ENCODE assay signal across 21 cellular contexts in the genomic region with DNA sequence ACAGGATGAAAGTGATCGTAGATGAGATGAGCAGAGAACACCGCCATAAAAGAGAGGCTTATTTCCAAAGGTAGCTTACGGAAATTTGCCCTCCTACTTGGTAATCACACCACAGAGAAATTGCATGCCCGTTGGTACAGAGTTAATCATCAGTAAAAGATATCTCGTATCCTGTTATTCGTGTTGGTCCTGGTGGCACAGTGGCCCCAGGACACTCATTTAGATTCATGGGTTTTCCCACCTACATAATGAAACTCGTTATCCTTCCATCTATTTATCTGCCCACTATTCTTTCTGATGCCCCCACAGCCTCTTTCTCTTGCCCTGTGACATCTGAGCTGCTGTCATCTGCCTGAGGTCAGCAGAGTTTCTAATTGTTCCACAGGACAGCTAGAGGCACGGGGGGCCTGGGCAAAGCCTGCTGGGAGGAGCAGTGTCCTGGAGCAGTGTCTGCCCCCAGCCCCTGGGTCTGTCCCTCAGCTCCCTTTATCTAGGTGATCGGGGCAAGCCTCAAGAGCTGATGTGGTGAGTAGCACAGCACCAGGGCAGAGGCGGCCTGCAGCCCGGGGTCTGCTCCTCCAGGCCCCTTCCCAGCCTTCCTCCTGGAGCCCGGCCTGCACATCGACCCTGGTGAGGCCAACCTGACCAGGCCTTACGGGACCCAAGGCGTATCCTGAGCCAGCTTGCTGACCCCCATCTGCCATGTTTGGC. TPM values are rescaled to one million over a fixed set of nuclear protein-coding genes. Genes with fewer than 3 reads are reported as not detected.
A peak's percentile ranks its signal among the peaks of the same experiment; 100 is the strongest.
DNase-seq lines count a peak whose midpoint lies in the region; ATAC-seq and TF ChIP-seq lines count a peak whose summit lies in the region.
"Had no signal": no experiment of that assay in that cellular context is flagged by ENCODE, and none has a peak within 500 bp of the region (broad histone marks: within the 10 kb centered on the region; RNA-seq: fewer than 3 reads in every experiment).

No MANE protein-coding gene starts in this region.

- H3K27me3 ChIP-seq in endodermal cell (ENCODE audit: control insufficient read depth, insufficient read depth, low read length, poor library complexity, severe bottlenecking) (no peaks in the 10 kb centered on the region), psoas muscle (ENCODE audit: insufficient read depth in 3 of 3, low read length in 2 of 3) (no peaks in the 10 kb centered on the region)
- H3K27me3 ChIP-seq: heart right ventricle had no signal

- no peaks in the 10 kb centered on the region for H3K27me3 Mint-ChIP-seq in stimulated activated naive CD8-positive, alpha-beta T cell treated with anti-CD3 and anti-CD28 coated beads, Interleukin-15, amount 100 ng/mL, for 72 hours
- no peaks in the 10 kb centered on the region for H3K27me3 Mint-ChIP-seq in activated CD4-positive, alpha-beta memory T cell treated with anti-CD3 and anti-CD28 coated beads for 36 hours
- no peaks in the 10 kb centered on the region for H3K27me3 Mint-ChIP-seq in endodermal cell (ENCODE audit: insufficient read depth)
- no peaks in the 10 kb centered on the region for H3K27me3 Mint-ChIP-seq in stimulated activated naive CD8-positive, alpha-beta T cell treated with anti-CD3 and anti-CD28 coated beads, Interleukin-15, Interleukin-2, amounts not matched to agents 100 ng/mL and 50 ng/mL, for 24 hours

- DNase-seq in stimulated activated naive CD8-positive, alpha-beta T cell treated with anti-CD3 and anti-CD28 coated beads, Interleukin-15, Interleukin-2, amounts not matched to agents 100 U/mL and 50 U/mL, for 24 hours = no peak
- no peak for DNase-seq in stimulated activated naive CD8-positive, alpha-beta T cell treated with anti-CD3 and anti-CD28 coated beads, Interleukin-15, amount 100 ng/mL, for 72 hours
- no peak for DNase-seq in activated CD4-positive, alpha-beta memory T cell treated with anti-CD3 and anti-CD28 coated beads for 36 hours
- DNase-seq in endodermal cell (no peak), GM19240 (ENCODE audit: insufficient read length, low spot score) (no peak), psoas muscle (no peak)
- DNase-seq: activated CD4-positive, alpha-beta T cell treated with anti-CD3 and anti-CD28 coated beads for 1 hour; amygdala; DMS153; GF-D8; heart right ventricle; Kasumi-1; left ventricle myocardium superior; NCI-H1092; NCI-H1930; NCI-H226; NCI-H82; Right ventricle myocardium superior had no signal

- WGBS in endodermal cell (ENCODE audit: insufficient coverage in 1 of 2, insufficient read length in 1 of 2), 2 experiments = 92% methylated on average over 7 to 15 of the region's 15 CpGs
- WGBS in psoas muscle, 3 donors = 93 to 96% (median 96%) methylated on average over 15 of the region's 15 CpGs

- CTCF ChIA-PET in activated CD4-positive, alpha-beta memory T cell treated with anti-CD3 and anti-CD28 coated beads for 36 hours (lab: Charles Lee) = interaction anchor here (0.6 to 3.2 kb wide), 6 partner anchors 9 to 278 kb away, joined by 3 to 21 read pairs (median 3); a partner anchor contains a TSS

- no peaks in the 10 kb centered on the region for H3K9me3 Mint-ChIP-seq in stimulated activated naive CD8-positive, alpha-beta T cell treated with anti-CD3 and anti-CD28 coated beads, Interleukin-15, amount 100 ng/mL, for 72 hours
- H3K9me3 Mint-ChIP-seq in activated CD4-positive, alpha-beta memory T cell treated with anti-CD3 and anti-CD28 coated beads for 36 hours = no peaks in the 10 kb centered on the region
- H3K9me3 Mint-ChIP-seq in endodermal cell = no peaks in the 10 kb centered on the region
- no peaks in the 10 kb centered on the region for H3K9me3 Mint-ChIP-seq in stimulated activated naive CD8-positive, alpha-beta T cell treated with anti-CD3 and anti-CD28 coated beads, Interleukin-15, Interleukin-2, amounts not matched to agents 100 ng/mL and 50 ng/mL, for 24 hours

- H3K27ac Mint-ChIP-seq in stimulated activated naive CD8-positive, alpha-beta T cell treated with anti-CD3 and anti-CD28 coated beads, Interleukin-15, amount 100 ng/mL, for 72 hours = no peak overlapping the region
- peak overlapping the region; percentile 77 for H3K27ac Mint-ChIP-seq in activated CD4-positive, alpha-beta memory T cell treated with anti-CD3 and anti-CD28 coated beads for 36 hours
- no peak overlapping the region for H3K27ac Mint-ChIP-seq in endodermal cell
- peak overlapping the region; percentile 38 for H3K27ac Mint-ChIP-seq in stimulated activated naive CD8-positive, alpha-beta T cell treated with anti-CD3 and anti-CD28 coated beads, Interleukin-15, Interleukin-2, amounts not matched to agents 100 ng/mL and 50 ng/mL, for 24 hours

- H3K36me3 Mint-ChIP-seq in activated CD4-positive, alpha-beta memory T cell treated with anti-CD3 and anti-CD28 coated beads for 36 hours = peaks cover 3% of the 10 kb centered on the region
- peaks cover 5% of the 10 kb centered on the region for H3K36me3 Mint-ChIP-seq in endodermal cell (ENCODE audit: low read depth)
- H3K36me3 Mint-ChIP-seq in stimulated activated naive CD8-positive, alpha-beta T cell treated with anti-CD3 and anti-CD28 coated beads, Interleukin-15, Interleukin-2, amounts not matched to agents 100 ng/mL and 50 ng/mL, for 24 hours (ENCODE audit: low read depth) = peaks cover 6% of the 10 kb centered on the region

- H3K4me3 Mint-ChIP-seq in stimulated activated naive CD8-positive, alpha-beta T cell treated with anti-CD3 and anti-CD28 coated beads, Interleukin-15, amount 100 ng/mL, for 72 hours = no peak overlapping the region
- H3K4me3 Mint-ChIP-seq in activated CD4-positive, alpha-beta memory T cell treated with anti-CD3 and anti-CD28 coated beads for 36 hours = no peak overlapping the region
- H3K4me3 Mint-ChIP-seq in endodermal cell = no peak overlapping the region
- H3K4me3 Mint-ChIP-seq in stimulated activated naive CD8-positive, alpha-beta T cell treated with anti-CD3 and anti-CD28 coated beads, Interleukin-15, Interleukin-2, amounts not matched to agents 100 ng/mL and 50 ng/mL, for 24 hours = no peak overlapping the region

- H3K9ac ChIP-seq in endodermal cell (ENCODE audit: extremely low read depth, low read length, poor library complexity, severe bottlenecking) = no peak overlapping the region

- ATAC-seq in stimulated activated naive CD8-positive, alpha-beta T cell treated with anti-CD3 and anti-CD28 coated beads, Interleukin-15, Interleukin-2, amounts not matched to agents 100 U/mL and 50 U/mL, for 24 hours = peak; percentile 28
- ATAC-seq in stimulated activated naive CD8-positive, alpha-beta T cell treated with anti-CD3 and anti-CD28 coated beads, Interleukin-15, amount 100 ng/mL, for 72 hours = no peak
- ATAC-seq in GM19351 (IDR thresholded peaks at IDR 0.05; ENCODE audit: unreplicated experiment) = no peak
- ATAC-seq in psoas muscle = no peak

- H3K36me3 ChIP-seq in endodermal cell (ENCODE audit: control insufficient read depth, insufficient read depth, low read length) (peaks cover 4% of the 10 kb centered on the region), psoas muscle (ENCODE audit: insufficient read depth in 1 of 2, low read depth in 1 of 2) (no peaks in the 10 kb centered on the region)
- H3K36me3 ChIP-seq: prostate gland had no signal

- POLR2A ChIA-PET in activated CD4-positive, alpha-beta memory T cell treated with anti-CD3 and anti-CD28 coated beads for 36 hours (lab: Charles Lee) = no interaction called here

- H3K27ac ChIP-seq in endodermal cell (ENCODE audit: low read depth, low read length) (peak overlapping the region; percentile 39), psoas muscle (no peak overlapping the region)
- H3K27ac ChIP-seq: heart right ventricle had no signal

- H3K4me1 ChIP-seq in endodermal cell (ENCODE audit: control insufficient read depth, insufficient read depth, low read length) (no peaks in the 10 kb centered on the region), psoas muscle (peaks cover 6% of the 10 kb centered on the region)
- H3K4me1 ChIP-seq: prostate gland had no signal

- TF ChIP-seq CTCF in endodermal cell (conservative IDR thresholded peaks at IDR 0.05) (no peak), psoas muscle (IDR thresholded peaks at IDR 0.05) (no peak)

- H3K4me3 ChIP-seq in endodermal cell (ENCODE audit: low read length) (no peak overlapping the region), psoas muscle (no peak overlapping the region)
- H3K4me3 ChIP-seq: heart right ventricle, prostate gland had no signal

- H3K4me1 Mint-ChIP-seq in stimulated activated naive CD8-positive, alpha-beta T cell treated with anti-CD3 and anti-CD28 coated beads, Interleukin-15, amount 100 ng/mL, for 72 hours = peaks cover 35% of the 10 kb centered on the region
- H3K4me1 Mint-ChIP-seq in activated CD4-positive, alpha-beta memory T cell treated with anti-CD3 and anti-CD28 coated beads for 36 hours (ENCODE audit: low read depth) = peaks cover 26% of the 10 kb centered on the region
- no peaks in the 10 kb centered on the region for H3K4me1 Mint-ChIP-seq in endodermal cell
- H3K4me1 Mint-ChIP-seq in stimulated activated naive CD8-positive, alpha-beta T cell treated with anti-CD3 and anti-CD28 coated beads, Interleukin-15, Interleukin-2, amounts not matched to agents 100 ng/mL and 50 ng/mL, for 24 hours (ENCODE audit: low read depth) = peaks cover 25% of the 10 kb centered on the region

- intact Hi-C loops in activated CD4-positive, alpha-beta memory T cell treated with anti-CD3 and anti-CD28 coated beads for 36 hours (cut with micrococcal nuclease) = loop anchor here (2.0 kb wide), 1 partner anchor 33 kb away; no protein-coding TSS in a partner anchor
- intact Hi-C loops in psoas muscle (cut with DNase I) = no loop called here

- no peaks in the 10 kb centered on the region for H3K9me3 ChIP-seq in endodermal cell (ENCODE audit: control insufficient read depth, low read length)
- H3K9me3 ChIP-seq in psoas muscle = no peaks in the 10 kb centered on the region
- H3K9me3 ChIP-seq: heart right ventricle, prostate gland had no signal

RNA-seq across cellular contexts. Expression of a gene that starts 42.2 kb away (rescaled TPM):
- 10 to 100 TPM in 1 of 2 experiments, 1 to 10 TPM in 1; 9.0 to 11.6 TPM for total RNA-seq in activated CD4-positive, alpha-beta memory T cell treated with anti-CD3 and anti-CD28 coated beads for 36 hours
- total RNA-seq in endodermal cell (10 to 100 TPM; 37.7 to 53.6 TPM), psoas muscle (1 to 10 TPM; 1.8 to 6.8 (median 4.0) TPM)
- 28.7 TPM for polyA plus RNA-seq in endodermal cell (2013, experiment 1 of 2)
- 23.8 TPM for polyA plus RNA-seq in endodermal cell (2013, experiment 2 of 2)
- 1 to 10 TPM in 2 of 3 donors, under 1 TPM in 1; 0.83 to 1.1 (median 1.1) TPM for polyA plus RNA-seq in psoas muscle

Comparison
In these comparisons a context has a peak if more than half of its experiments do, and no peak if none do; other contexts are left out.
1. H3K27ac Mint-ChIP-seq: peak in activated CD4-positive, alpha-beta memory T cell treated with anti-CD3 and anti-CD28 coated beads for 36 hours (single experiment) and stimulated activated naive CD8-positive, alpha-beta T cell treated with anti-CD3 and anti-CD28 coated beads, Interleukin-15, Interleukin-2, amounts not matched to agents 100 ng/mL and 50 ng/mL, for 24 hours (single experiment); none in stimulated activated naive CD8-positive, alpha-beta T cell treated with anti-CD3 and anti-CD28 coated beads, Interleukin-15, amount 100 ng/mL, for 72 hours (0 of 2) and endodermal cell (single experiment).